2 cellular contexts compared by ENCODE assay signal in genomic region chr15:65945616-65946015, GRCh38.
TF ChIP-seq lines count a peak whose summit lies in the region.

No MANE protein-coding gene starts in this region.

TF ChIP-seq in A549, 52 proteins besides CTCF, POLR2A, EP300 and RAD21:
- TF ChIP-seq HOXB13 (CRISPR knock-in tag; IDR thresholded peaks at IDR 0.05; ENCODE audit: low read depth) (no peak), MAFK (IDR thresholded peaks at IDR 0.05; ENCODE audit: partially characterized antibody) (no peak), BHLHE40 (IDR thresholded peaks at IDR 0.05; ENCODE audit: low read depth, low read length) (no peak), NR3C1 (IDR thresholded peaks at IDR 0.05) (no peak), JUNB (IDR thresholded peaks at IDR 0.05) (no peak), HOXB5 (CRISPR knock-in tag; IDR thresholded peaks at IDR 0.05) (no peak)

TF ChIP-seq in HCT116, 20 proteins besides CTCF, POLR2A, EP300 and RAD21:
- no peak for TF ChIP-seq ZFX (IDR thresholded peaks at IDR 0.05)
- TF ChIP-seq SRF (IDR thresholded peaks at IDR 0.05; ENCODE audit: low read depth): no peak
- TF ChIP-seq SP1 (IDR thresholded peaks at IDR 0.05; ENCODE audit: low read depth): no peak
- no peak for TF ChIP-seq EGR1 (IDR thresholded peaks at IDR 0.05; ENCODE audit: low read depth)
- no peak for TF ChIP-seq CEBPB (IDR thresholded peaks at IDR 0.05; ENCODE audit: low read depth)
- TF ChIP-seq FOSL1 (IDR thresholded peaks at IDR 0.05; ENCODE audit: low read depth): no peak
- no peak for TF ChIP-seq TCF7L2 (IDR thresholded peaks at IDR 0.05; ENCODE audit: borderline replicate concordance, extremely low read depth, insufficient read depth, insufficient read length)
- no peak for TF ChIP-seq YY1 (IDR thresholded peaks at IDR 0.05; ENCODE audit: extremely low read depth, insufficient replicate concordance, low read depth, low read length)
- TF ChIP-seq ELF1 (IDR thresholded peaks at IDR 0.05; ENCODE audit: borderline replicate concordance, low read depth): no peak
- TF ChIP-seq POLR2AphosphoS5 (IDR thresholded peaks at IDR 0.05; ENCODE audit: low read depth, low read length): no peak
